ENCODE assay signal across 18 cellular contexts in the genomic region with DNA sequence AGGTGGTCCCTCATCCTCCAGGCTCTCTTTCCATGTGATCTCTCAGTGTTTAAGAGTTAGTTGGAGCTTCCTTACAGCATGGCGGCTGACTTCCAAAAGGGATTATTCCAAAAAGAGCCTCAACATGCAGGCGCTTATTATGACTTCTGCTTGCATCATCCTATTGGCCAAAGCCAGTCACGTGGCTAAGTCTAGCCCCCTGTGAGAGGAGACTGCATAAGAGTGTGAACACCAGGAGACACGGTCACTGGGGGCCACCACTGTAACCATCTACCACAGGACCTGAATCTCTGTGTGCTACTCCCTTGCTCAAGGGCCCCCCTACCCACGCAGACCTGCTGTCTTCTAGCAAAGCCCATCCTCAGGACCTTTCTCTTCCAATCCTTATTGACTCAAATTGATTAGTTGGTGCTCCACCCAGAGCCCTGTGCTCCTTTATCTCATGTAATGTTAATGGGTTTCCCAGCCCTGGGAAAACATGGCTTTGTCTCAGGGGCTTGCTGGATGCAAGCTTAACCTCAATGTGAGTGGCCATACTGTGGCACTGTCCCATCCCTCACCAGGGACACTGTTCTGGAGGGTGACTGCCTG. TPM values are rescaled to one million over a fixed set of nuclear protein-coding genes. Genes with fewer than 3 reads are reported as not detected.
"Had no signal": no experiment of that assay in that cellular context is flagged by ENCODE, and none has a peak within 500 bp of the region (broad histone marks: within the 10 kb centered on the region; RNA-seq: fewer than 3 reads in every experiment).

No MANE protein-coding gene starts in this region.

- H3K4me2 ChIP-seq: hepatocyte had no signal

- H2AFZ ChIP-seq: hepatocyte had no signal

- H3K4me3 Mint-ChIP-seq: naive B cell; nephron; stimulated activated naive B cell treated with anti-CD40 and anti-IgM and Interleukin-4, amounts not matched to agents 10 μg/mL and 1 μg/mL and 100 μg/mL, for 72 hours had no signal

- ATAC-seq: foreskin keratinocyte; psoas muscle; stimulated activated naive B cell treated with anti-CD40 and anti-IgM and Interleukin-4, amounts not matched to agents 10 μg/mL and 1 μg/mL and 100 μg/mL, for 72 hours had no signal

- H3K9me3 Mint-ChIP-seq: naive B cell; nephron; stimulated activated naive B cell treated with anti-CD40 and anti-IgM and Interleukin-4, amounts not matched to agents 10 μg/mL and 1 μg/mL and 100 μg/mL, for 72 hours had no signal

- H3K4me1 ChIP-seq: psoas muscle, sigmoid colon, stomach had no signal

- H3K36me3 ChIP-seq: sigmoid colon, thoracic aorta, transverse colon had no signal

- DNase-seq: foreskin keratinocyte; kidney glomerular epithelial cell; mesendoderm; naive B cell; psoas muscle; retina; sigmoid colon; stimulated activated CD4-positive, alpha-beta T cell treated with anti-CD3 and anti-CD28 coated beads, Interleukin-2, amount 100 ng/mL, for 24 hours; stimulated activated CD4-positive, alpha-beta T cell treated with anti-CD3 and anti-CD28 coated beads, Interleukin-4, amount 100 ng/mL, for 4 hours; stimulated activated naive B cell treated with anti-CD40 and anti-IgM and Interleukin-4, amounts not matched to agents 10 μg/mL and 1 μg/mL and 100 μg/mL, for 72 hours; stomach; substantia nigra; transverse colon had no signal

- H3K9me3 ChIP-seq: psoas muscle, sigmoid colon, stomach, thoracic aorta, transverse colon had no signal

- H3K4me3 ChIP-seq: hepatocyte, psoas muscle, sigmoid colon, skin epidermis, stomach, thoracic aorta, transverse colon had no signal

- H3K27ac Mint-ChIP-seq: nephron; stimulated activated naive B cell treated with anti-CD40 and anti-IgM and Interleukin-4, amounts not matched to agents 10 μg/mL and 1 μg/mL and 100 μg/mL, for 72 hours had no signal

- H3K27ac ChIP-seq: foreskin keratinocyte, hepatocyte, psoas muscle, sigmoid colon, skin epidermis, stomach, thoracic aorta, transverse colon had no signal

- H3K27me3 ChIP-seq: foreskin keratinocyte, hepatocyte, sigmoid colon, stomach, transverse colon had no signal

- H3K36me3 Mint-ChIP-seq: naive B cell; stimulated activated naive B cell treated with anti-CD40 and anti-IgM and Interleukin-4, amounts not matched to agents 10 μg/mL and 1 μg/mL and 100 μg/mL, for 72 hours had no signal

RNA-seq across cellular contexts. Expression of a gene that starts 4.0 kb away (rescaled TPM):
- total RNA-seq: lung microvascular endothelial cell had no signal
